24 cellular contexts compared by ENCODE assay signal in genomic region chr3:126867526-126868200, GRCh38.
"Had no signal": no experiment of that assay in that cellular context is flagged by ENCODE, and none has a peak within 500 bp of the region (broad histone marks: within the 10 kb centered on the region; RNA-seq: fewer than 3 reads in every experiment).

No MANE protein-coding gene starts in this region.

- DNase-seq: activated B cell treated with CpG ODN at 0.5 μM for 24 hours; activated CD4-positive, alpha-beta memory T cell treated with anti-CD3 and anti-CD28 coated beads for 36 hours; activated CD4-positive, alpha-beta T cell treated with anti-CD3 and anti-CD28 coated beads for 1 hour; activated CD4-positive, alpha-beta T cell treated with anti-CD3 and anti-CD28 coated beads, Interleukin-2, amount 10 ng/mL, durations not matched to agents 24 days and 14 days; activated CD8-positive, alpha-beta memory T cell treated with anti-CD3 and anti-CD28 coated beads for 24 hours; activated effector memory CD4-positive, alpha-beta T cell treated with anti-CD3 and anti-CD28 coated beads, Interleukin-2, amount 50 U/mL, for 16 hours; activated naive CD4-positive, alpha-beta T cell treated with Interleukin-2 at 50 U/mL for 16 hours; activated naive CD8-positive, alpha-beta T cell treated with anti-CD3 and anti-CD28 coated beads, Interleukin-2, amount 50 U/mL, for 24 hours; activated T-cell treated with anti-CD3 and anti-CD28 coated beads, Interleukin-2, amount 50 U/mL, for 4 hours; amniotic stem cell; body of pancreas; KG1; NCI-H1048; NCI-H146; NCI-H187 treated with DMSO at 0.1 percent for 48 hours; NCI-H2081 treated with DMSO at 0.1 percent for 48 hours; NCI-H226; NCI-H69; PC-3; SHP77; T-helper 17 cell; T-helper 9 cell had no signal

- H3K4me3 Mint-ChIP-seq: activated B cell treated with CpG ODN at 0.5 μM for 24 hours; activated CD4-positive, alpha-beta memory T cell treated with anti-CD3 and anti-CD28 coated beads for 36 hours; activated CD4-positive, alpha-beta T cell treated with anti-CD3 and anti-CD28 coated beads, Interleukin-2, amount 10 ng/mL, durations not matched to agents 24 days and 14 days; activated naive CD8-positive, alpha-beta T cell treated with anti-CD3 and anti-CD28 coated beads, Interleukin-2, amount 50 U/mL, for 24 hours; activated T-cell treated with anti-CD3 and anti-CD28 coated beads, Interleukin-2, amount 50 U/mL, for 4 hours; T-helper 17 cell had no signal

- H3K27ac ChIP-seq: ascending aorta, body of pancreas had no signal

- H3K27ac Mint-ChIP-seq: activated B cell treated with CpG ODN at 0.5 μM for 24 hours; activated CD4-positive, alpha-beta memory T cell treated with anti-CD3 and anti-CD28 coated beads for 36 hours; activated CD4-positive, alpha-beta T cell treated with anti-CD3 and anti-CD28 coated beads, Interleukin-2, amount 10 ng/mL, durations not matched to agents 24 days and 14 days; activated naive CD4-positive, alpha-beta T cell treated with anti-CD3 and anti-CD28 coated beads, Interleukin-2, amount 50 U/mL, for 72 hours; activated naive CD8-positive, alpha-beta T cell treated with anti-CD3 and anti-CD28 coated beads, Interleukin-2, amount 50 U/mL, for 24 hours; T-helper 17 cell had no signal

- H3K27me3 ChIP-seq: ascending aorta, body of pancreas had no signal

- H3K36me3 ChIP-seq: ascending aorta had no signal

- ATAC-seq: activated naive CD4-positive, alpha-beta T cell treated with anti-CD3 and anti-CD28 coated beads, Interleukin-2, amount 50 U/mL, for 72 hours; activated naive CD8-positive, alpha-beta T cell treated with anti-CD3 and anti-CD28 coated beads, Interleukin-2, amount 50 U/mL, for 24 hours; activated T-cell treated with anti-CD3 and anti-CD28 coated beads, Interleukin-2, amount 50 U/mL, for 4 hours; body of pancreas; PC-3; T-helper 17 cell had no signal

- H3K9me3 ChIP-seq: ascending aorta, body of pancreas had no signal

- H3K4me1 Mint-ChIP-seq: activated B cell treated with CpG ODN at 0.5 μM for 24 hours had no signal

- H3K4me1 ChIP-seq: ascending aorta, body of pancreas had no signal

- H3K27me3 Mint-ChIP-seq: activated B cell treated with CpG ODN at 0.5 μM for 24 hours; activated CD4-positive, alpha-beta memory T cell treated with anti-CD3 and anti-CD28 coated beads for 36 hours; activated CD4-positive, alpha-beta T cell treated with anti-CD3 and anti-CD28 coated beads, Interleukin-2, amount 10 ng/mL, durations not matched to agents 24 days and 14 days; activated naive CD8-positive, alpha-beta T cell treated with anti-CD3 and anti-CD28 coated beads, Interleukin-2, amount 50 U/mL, for 24 hours; T-helper 17 cell had no signal

- H3K4me3 ChIP-seq: ascending aorta, body of pancreas had no signal

- H3K9me3 Mint-ChIP-seq: activated B cell treated with CpG ODN at 0.5 μM for 24 hours; activated CD4-positive, alpha-beta memory T cell treated with anti-CD3 and anti-CD28 coated beads for 36 hours; activated naive CD4-positive, alpha-beta T cell treated with anti-CD3 and anti-CD28 coated beads, Interleukin-2, amount 50 U/mL, for 72 hours; activated T-cell treated with anti-CD3 and anti-CD28 coated beads, Interleukin-2, amount 50 U/mL, for 4 hours had no signal
